In the genomic region with DNA sequence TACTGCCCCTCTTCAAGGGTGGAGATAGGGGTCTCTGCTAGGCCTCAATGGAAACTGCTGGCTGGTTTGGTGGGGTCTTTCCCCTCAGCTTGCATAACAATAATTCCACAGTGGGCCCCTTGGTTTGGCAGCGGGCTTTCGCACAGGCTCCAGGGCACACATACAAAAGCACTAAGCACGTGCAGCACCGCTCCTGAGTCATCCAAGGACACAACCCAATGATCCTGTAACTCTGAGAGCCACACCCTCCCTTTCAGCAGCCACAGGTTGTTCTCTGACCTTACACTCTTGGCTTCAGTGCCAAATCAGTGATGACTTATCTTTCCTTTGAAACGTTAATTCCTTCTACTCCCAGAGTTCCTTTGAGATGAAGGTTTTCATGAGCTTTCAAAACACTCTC, we compare ENCODE assay signal across 10 cellular contexts. TPM values are rescaled to one million over a fixed set of nuclear protein-coding genes. Genes with fewer than 3 reads are reported as not detected.
DNase-seq lines count a peak whose midpoint lies in the region; ATAC-seq and TF ChIP-seq lines count a peak whose summit lies in the region.
"Had no signal": no experiment of that assay in that cellular context is flagged by ENCODE, and none has a peak within 500 bp of the region (broad histone marks: within the 10 kb centered on the region; RNA-seq: fewer than 3 reads in every experiment).

No MANE protein-coding gene starts in this region.

- H3K9me3 ChIP-seq in esophagus (ENCODE audit: control insufficient read depth in 2 of 2, insufficient read depth in 1 of 2, low read depth in 1 of 2, low read length in 1 of 2) (no peaks in the 10 kb centered on the region), mucosa of descending colon (no peaks in the 10 kb centered on the region)

- TF ChIP-seq CTCF in Calu3 (IDR thresholded peaks at IDR 0.05; ENCODE audit: unreplicated experiment) (no peak), mucosa of descending colon (IDR thresholded peaks at IDR 0.05) (no peak)

- H3K27me3 Mint-ChIP-seq in Calu3 (ENCODE audit: unreplicated experiment): peaks cover 19% of the 10 kb centered on the region

- H3K4me1 ChIP-seq in esophagus (ENCODE audit: control insufficient read depth in 2 of 2, insufficient read depth in 2 of 2, low read length in 1 of 2) (peaks cover 0 to 19% of the 10 kb centered on the region in 2 donors), mucosa of descending colon (ENCODE audit: low read depth) (peaks cover 39% of the 10 kb centered on the region)

- no peaks in the 10 kb centered on the region for H3K27me3 ChIP-seq in esophagus (ENCODE audit: control insufficient read depth in 1 of 2, insufficient read depth in 2 of 2, low read length in 2 of 2)

- H3K27ac Mint-ChIP-seq in Calu3 (ENCODE audit: unreplicated experiment): peak overlapping the region; percentile 1

- H3K4me3 Mint-ChIP-seq in Calu3 (ENCODE audit: low read depth, unreplicated experiment): peak overlapping the region; percentile 8

- ATAC-seq in mucosa of descending colon (peak; percentile 88), GM19023 (IDR thresholded peaks at IDR 0.05; ENCODE audit: unreplicated experiment) (no peak), GM19324 (IDR thresholded peaks at IDR 0.05; ENCODE audit: low FRiP score, unreplicated experiment) (no peak)

- DNase-seq in Calu3 (peak; percentile 75), NCI-H226 (peak; percentile 91), mucosa of descending colon (peak; percentile 72 to 86 (median 81)), KG1 (lab: John Stamatoyannopoulos, UW) (no peak), DMS114 treated with DMSO at 0.1 percent for 48 hours (lab: John Stamatoyannopoulos, UW; ENCODE audit: unreplicated experiment) (no peak)
- DNase-seq: head of caudate nucleus, NCI-H1694 had no signal

- intact Hi-C loops in Calu3 (cut with micrococcal nuclease; ENCODE audit: unreplicated experiment) (no loop called here), mucosa of descending colon (cut with DNase I, micrococcal nuclease) (no loop called here)

- WGBS in esophagus, 2 donors: 51 to 57% methylated on average over 5 of the region's 5 CpGs

- H3K4me3 ChIP-seq in esophagus (ENCODE audit: low read depth in 1 of 2, low read length in 2 of 2) (no peak overlapping the region), mucosa of descending colon (no peak overlapping the region)

- H3K27ac ChIP-seq in esophagus (ENCODE audit: low read depth in 2 of 2, low read length in 1 of 2): peak overlapping the region; percentile 50 to 79

- H3K36me3 ChIP-seq in esophagus (ENCODE audit: control insufficient read depth in 2 of 2, insufficient read depth in 2 of 2, low read length in 1 of 2): no peaks in the 10 kb centered on the region
- H3K36me3 ChIP-seq in mucosa of descending colon (ENCODE audit: low read depth): no peaks in the 10 kb centered on the region

- CTCF ChIA-PET in Calu3 (lab: Charles Lee): interaction anchor here (1.1 to 1.6 kb wide), 3 partner anchors 9 to 26 kb away, joined by 4 to 6 read pairs (median 4); no protein-coding TSS in a partner anchor

- H3K4me1 Mint-ChIP-seq in Calu3 (ENCODE audit: low read depth, unreplicated experiment): peaks cover 49% of the 10 kb centered on the region

- no TSS peak for BruUV-seq in Calu3 (replicated peaks; lab: Mats Ljungman, UMichigan)

- no peaks in the 10 kb centered on the region for H3K9me3 Mint-ChIP-seq in Calu3 (ENCODE audit: low read depth, unreplicated experiment)

- no peaks in the 10 kb centered on the region for H3K36me3 Mint-ChIP-seq in Calu3 (ENCODE audit: insufficient read depth, unreplicated experiment)

RNA-seq across cellular contexts. Expression of gene DAPK2, which starts 41.7 kb away (rescaled TPM):
- total RNA-seq in Calu3 (2022): 1.1 and 1.5 TPM in 2 replicates
- 1 to 10 TPM; 1.9 to 8.9 TPM for polyA plus RNA-seq in esophagus
- total RNA-seq in mucosa of descending colon: 10 to 100 TPM; 32.0 to 82.0 (median 35.5) TPM

Comparison
In these comparisons a context has a peak if more than half of its experiments do, and no peak if none do; other contexts are left out.
1. DNase-seq: peak in Calu3 (single experiment), NCI-H226 (single experiment) and mucosa of descending colon (3 of 3); none in KG1 (single experiment) and DMS114 treated with DMSO at 0.1 percent for 48 hours (single experiment).
2. RNA of gene DAPK2, which starts 41.7 kb away (total RNA-seq): 32.0 to 82.0 TPM in mucosa of descending colon; 1.1 to 1.5 TPM in Calu3; every median in the first group is over 10 times any median in the second.